Comparison of ENCODE assay signal across 1 cellular context in genomic region chr10:124093076-124093773, GRCh38.
TF ChIP-seq lines count a peak whose summit lies in the region.

Gene CHST15 (minus strand): TSS chr10:124093598. CDS start chr10:124046212, 47,386 bp downstream.

TF ChIP-seq in HepG2, 621 proteins besides CTCF, POLR2A, EP300 and RAD21 (continued from another document and continues in another):
- TF ChIP-seq, protein P1, sequence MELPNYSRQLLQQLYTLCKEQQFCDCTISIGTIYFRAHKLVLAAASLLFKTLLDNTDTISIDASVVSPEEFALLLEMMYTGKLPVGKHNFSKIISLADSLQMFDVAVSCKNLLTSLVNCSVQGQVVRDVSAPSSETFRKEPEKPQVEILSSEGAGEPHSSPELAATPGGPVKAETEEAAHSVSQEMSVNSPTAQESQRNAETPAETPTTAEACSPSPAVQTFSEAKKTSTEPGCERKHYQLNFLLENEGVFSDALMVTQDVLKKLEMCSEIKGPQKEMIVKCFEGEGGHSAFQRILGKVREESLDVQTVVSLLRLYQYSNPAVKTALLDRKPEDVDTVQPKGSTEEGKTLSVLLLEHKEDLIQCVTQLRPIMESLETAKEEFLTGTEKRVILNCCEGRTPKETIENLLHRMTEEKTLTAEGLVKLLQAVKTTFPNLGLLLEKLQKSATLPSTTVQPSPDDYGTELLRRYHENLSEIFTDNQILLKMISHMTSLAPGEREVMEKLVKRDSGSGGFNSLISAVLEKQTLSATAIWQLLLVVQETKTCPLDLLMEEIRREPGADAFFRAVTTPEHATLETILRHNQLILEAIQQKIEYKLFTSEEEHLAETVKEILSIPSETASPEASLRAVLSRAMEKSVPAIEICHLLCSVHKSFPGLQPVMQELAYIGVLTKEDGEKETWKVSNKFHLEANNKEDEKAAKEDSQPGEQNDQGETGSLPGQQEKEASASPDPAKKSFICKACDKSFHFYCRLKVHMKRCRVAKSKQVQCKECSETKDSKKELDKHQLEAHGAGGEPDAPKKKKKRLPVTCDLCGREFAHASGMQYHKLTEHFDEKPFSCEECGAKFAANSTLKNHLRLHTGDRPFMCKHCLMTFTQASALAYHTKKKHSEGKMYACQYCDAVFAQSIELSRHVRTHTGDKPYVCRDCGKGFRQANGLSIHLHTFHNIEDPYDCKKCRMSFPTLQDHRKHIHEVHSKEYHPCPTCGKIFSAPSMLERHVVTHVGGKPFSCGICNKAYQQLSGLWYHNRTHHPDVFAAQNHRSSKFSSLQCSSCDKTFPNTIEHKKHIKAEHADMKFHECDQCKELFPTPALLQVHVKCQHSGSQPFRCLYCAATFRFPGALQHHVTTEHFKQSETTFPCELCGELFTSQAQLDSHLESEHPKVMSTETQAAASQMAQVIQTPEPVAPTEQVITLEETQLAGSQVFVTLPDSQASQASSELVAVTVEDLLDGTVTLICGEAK (IDR thresholded peaks at IDR 0.05), result no peak
- TF ChIP-seq, protein P1 (CRISPR knock-in tag; IDR thresholded peaks at IDR 0.05), result no peak
- TF ChIP-seq STAT5B (CRISPR knock-in tag; IDR thresholded peaks at IDR 0.05), result no peak
- TF ChIP-seq, protein P2, sequence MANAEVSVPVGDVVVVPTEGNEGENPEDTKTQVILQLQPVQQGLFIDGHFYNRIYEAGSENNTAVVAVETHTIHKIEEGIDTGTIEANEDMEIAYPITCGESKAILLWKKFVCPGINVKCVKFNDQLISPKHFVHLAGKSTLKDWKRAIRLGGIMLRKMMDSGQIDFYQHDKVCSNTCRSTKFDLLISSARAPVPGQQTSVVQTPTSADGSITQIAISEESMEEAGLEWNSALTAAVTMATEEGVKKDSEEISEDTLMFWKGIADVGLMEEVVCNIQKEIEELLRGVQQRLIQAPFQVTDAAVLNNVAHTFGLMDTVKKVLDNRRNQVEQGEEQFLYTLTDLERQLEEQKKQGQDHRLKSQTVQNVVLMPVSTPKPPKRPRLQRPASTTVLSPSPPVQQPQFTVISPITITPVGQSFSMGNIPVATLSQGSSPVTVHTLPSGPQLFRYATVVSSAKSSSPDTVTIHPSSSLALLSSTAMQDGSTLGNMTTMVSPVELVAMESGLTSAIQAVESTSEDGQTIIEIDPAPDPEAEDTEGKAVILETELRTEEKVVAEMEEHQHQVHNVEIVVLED (CRISPR knock-in tag; IDR thresholded peaks at IDR 0.05; ENCODE audit: borderline replicate concordance), result no peak
- TF ChIP-seq HBP1 (CRISPR knock-in tag; IDR thresholded peaks at IDR 0.05; ENCODE audit: low read depth), result peak; percentile 52; the same call in 1 of the 2 replicates
- no peak; the same call in 1 of the 2 replicates for TF ChIP-seq YEATS4 (CRISPR knock-in tag; IDR thresholded peaks at IDR 0.05; ENCODE audit: borderline replicate concordance)
- TF ChIP-seq CEBPG (CRISPR knock-in tag; IDR thresholded peaks at IDR 0.05), result no peak
- TF ChIP-seq NBN (conservative IDR thresholded peaks at IDR 0.05), result no peak
- TF ChIP-seq ZNF160 (CRISPR knock-in tag; IDR thresholded peaks at IDR 0.05), result no peak
- no peak for TF ChIP-seq ZNF749 (CRISPR knock-in tag; IDR thresholded peaks at IDR 0.05; ENCODE audit: borderline replicate concordance)
- peak; percentile 82; the same call in 1 of the 2 replicates for TF ChIP-seq SIN3A (IDR thresholded peaks at IDR 0.05; ENCODE audit: borderline replicate concordance, low read depth, low read length)
- TF ChIP-seq PRDM15 (CRISPR knock-in tag; IDR thresholded peaks at IDR 0.05), result no peak
- TF ChIP-seq PAF1 (CRISPR knock-in tag; IDR thresholded peaks at IDR 0.05), result no peak
- TF ChIP-seq ZNF441 (CRISPR knock-in tag; IDR thresholded peaks at IDR 0.05; ENCODE audit: borderline replicate concordance), result no peak; the same call in 1 of the 2 replicates
- TF ChIP-seq CSRNP2 (CRISPR knock-in tag; conservative IDR thresholded peaks at IDR 0.05; ENCODE audit: low read depth), result no peak
- no peak for TF ChIP-seq ZSCAN29 (CRISPR knock-in tag; conservative IDR thresholded peaks at IDR 0.05)
- no peak for TF ChIP-seq ZMAT3 (CRISPR knock-in tag; conservative IDR thresholded peaks at IDR 0.05)
- TF ChIP-seq, protein P3, sequence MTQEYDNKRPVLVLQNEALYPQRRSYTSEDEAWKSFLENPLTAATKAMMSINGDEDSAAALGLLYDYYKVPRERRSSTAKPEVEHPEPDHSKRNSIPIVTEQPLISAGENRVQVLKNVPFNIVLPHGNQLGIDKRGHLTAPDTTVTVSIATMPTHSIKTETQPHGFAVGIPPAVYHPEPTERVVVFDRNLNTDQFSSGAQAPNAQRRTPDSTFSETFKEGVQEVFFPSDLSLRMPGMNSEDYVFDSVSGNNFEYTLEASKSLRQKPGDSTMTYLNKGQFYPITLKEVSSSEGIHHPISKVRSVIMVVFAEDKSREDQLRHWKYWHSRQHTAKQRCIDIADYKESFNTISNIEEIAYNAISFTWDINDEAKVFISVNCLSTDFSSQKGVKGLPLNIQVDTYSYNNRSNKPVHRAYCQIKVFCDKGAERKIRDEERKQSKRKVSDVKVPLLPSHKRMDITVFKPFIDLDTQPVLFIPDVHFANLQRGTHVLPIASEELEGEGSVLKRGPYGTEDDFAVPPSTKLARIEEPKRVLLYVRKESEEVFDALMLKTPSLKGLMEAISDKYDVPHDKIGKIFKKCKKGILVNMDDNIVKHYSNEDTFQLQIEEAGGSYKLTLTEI (CRISPR knock-in tag; conservative IDR thresholded peaks at IDR 0.05), result no peak
- no peak for TF ChIP-seq JARID2 (CRISPR knock-in tag; IDR thresholded peaks at IDR 0.05; ENCODE audit: insufficient replicate concordance)
- TF ChIP-seq ZNF598 (CRISPR knock-in tag; IDR thresholded peaks at IDR 0.05; ENCODE audit: borderline replicate concordance), result no peak
- no peak for TF ChIP-seq ZNF570 (CRISPR knock-in tag; IDR thresholded peaks at IDR 0.05; ENCODE audit: borderline replicate concordance)
- TF ChIP-seq ZNF207 (IDR thresholded peaks at IDR 0.05; ENCODE audit: borderline replicate concordance), result no peak
- TF ChIP-seq ZNF543 (CRISPR knock-in tag; IDR thresholded peaks at IDR 0.05), result no peak
- TF ChIP-seq SP1 (IDR thresholded peaks at IDR 0.05), result no peak
- no peak for TF ChIP-seq SP1 (CRISPR knock-in tag; IDR thresholded peaks at IDR 0.05)
- no peak for TF ChIP-seq HIVEP1 (CRISPR knock-in tag; IDR thresholded peaks at IDR 0.05)
- TF ChIP-seq EED (CRISPR knock-in tag; IDR thresholded peaks at IDR 0.05), result no peak
- no peak for TF ChIP-seq MNT (IDR thresholded peaks at IDR 0.05)
- no peak for TF ChIP-seq ZNF891 (CRISPR knock-in tag; IDR thresholded peaks at IDR 0.05)
- TF ChIP-seq ZNF280D (CRISPR knock-in tag; IDR thresholded peaks at IDR 0.05), result no peak
- TF ChIP-seq NFYC (CRISPR knock-in tag; IDR thresholded peaks at IDR 0.05), result 0 out of 2 replicates have a peak, but pooled peaks have one; percentile 26
- no peak for TF ChIP-seq SMAD3 (CRISPR knock-in tag; IDR thresholded peaks at IDR 0.05)
- no peak for TF ChIP-seq SIX4 (CRISPR knock-in tag; IDR thresholded peaks at IDR 0.05)
